ENCODE assay signal across 8 cellular contexts in genomic region chr11:65900125-65900898, GRCh38. TPM values are rescaled to one million over a fixed set of nuclear protein-coding genes. Genes with fewer than 3 reads are reported as not detected.
A peak's percentile ranks its signal among the peaks of the same experiment; 100 is the strongest.
DNase-seq lines count a peak whose midpoint lies in the region; ATAC-seq and TF ChIP-seq lines count a peak whose summit lies in the region.

FOSL1 (minus strand) TSS chr11:65900388; CDS start chr11:65900339, 49 bp downstream.

- in situ Hi-C loops in Panc1 (cut with HindIII; ENCODE audit: low pct_unique_long_range_greater_than_20kb, low sequenced_read_pairs): no loop called here

- no peaks in the 10 kb centered on the region for H3K9me3 Mint-ChIP-seq in CD4-positive, alpha-beta memory T cell
- no peaks in the 10 kb centered on the region for H3K9me3 Mint-ChIP-seq in activated T-helper 17 cell treated with anti-CD3 and anti-CD28 coated beads, Interleukin-2, amount 50 U/mL, for 72 hours
- peaks cover 4% of the 10 kb centered on the region for H3K9me3 Mint-ChIP-seq in nephron progenitor cell

- CTCF ChIA-PET in CD4-positive, alpha-beta memory T cell (lab: Charles Lee; ENCODE audit: partially characterized antibody): interaction anchor here (1.7 to 11.2 kb wide), 2 partner anchors 12 to 18 kb away, joined by 8 to 162 read pairs; partner anchors contain the start of genes C11orf68, CCDC85B and FIBP
- CTCF ChIA-PET in Panc1 (lab: Charles Lee): interaction anchor here (0.5 to 1.2 kb wide), 3 partner anchors 12 to 166 kb away, joined by 4 to 11 read pairs (median 8); partner anchors contain the start of gene FIBP

- H3K9me3 ChIP-seq in CD4-positive, alpha-beta memory T cell (ENCODE audit: control insufficient read depth in 1 of 2, low read length in 2 of 2): no peaks in the 10 kb centered on the region
- H3K9me3 ChIP-seq in Panc1 (ENCODE audit: control insufficient read depth, insufficient read depth, low read depth, low read length): no peaks in the 10 kb centered on the region

- H3K4me3 Mint-ChIP-seq in CD4-positive, alpha-beta memory T cell: peak within 1 kb of the TSS; percentile 57 to 84 (median 65)
- peak within 1 kb of the TSS; percentile 88 for H3K4me3 Mint-ChIP-seq in activated T-helper 17 cell treated with anti-CD3 and anti-CD28 coated beads, Interleukin-2, amount 50 U/mL, for 72 hours
- peak within 1 kb of the TSS; percentile 66 for H3K4me3 Mint-ChIP-seq in nephron progenitor cell

- TF ChIP-seq CTCF in Panc1 (IDR thresholded peaks at IDR 0.05): no peak
- no peak for TF ChIP-seq CTCF in nephron progenitor cell (IDR thresholded peaks at IDR 0.05)

- no peaks in the 10 kb centered on the region for H3K36me3 Mint-ChIP-seq in CD4-positive, alpha-beta memory T cell
- peaks cover 39% of the 10 kb centered on the region for H3K36me3 Mint-ChIP-seq in activated T-helper 17 cell treated with anti-CD3 and anti-CD28 coated beads, Interleukin-2, amount 50 U/mL, for 72 hours (ENCODE audit: low read depth)
- no peaks in the 10 kb centered on the region for H3K36me3 Mint-ChIP-seq in nephron progenitor cell (ENCODE audit: low read depth)

- H3K27me3 Mint-ChIP-seq in CD4-positive, alpha-beta memory T cell: peaks cover 0 to 1% of the 10 kb centered on the region in 2 donors
- no peaks in the 10 kb centered on the region for H3K27me3 Mint-ChIP-seq in activated T-helper 17 cell treated with anti-CD3 and anti-CD28 coated beads, Interleukin-2, amount 50 U/mL, for 72 hours
- peaks cover 97% of the 10 kb centered on the region for H3K27me3 Mint-ChIP-seq in nephron progenitor cell (ENCODE audit: low read depth, poor library complexity)

- intact Hi-C loops in CD4-positive, alpha-beta memory T cell (cut with micrococcal nuclease): loop anchor here (1.0 kb wide), 3 partner anchors 10 to 61 kb away; partner anchors contain the start of genes C11orf68, CCDC85B, DRAP1 and SART1
- intact Hi-C loops in Panc1 (cut with micrococcal nuclease; ENCODE audit: unreplicated experiment): no loop called here

- no peaks in the 10 kb centered on the region for H3K36me3 ChIP-seq in CD4-positive, alpha-beta memory T cell (ENCODE audit: insufficient read depth, low read length)
- no peaks in the 10 kb centered on the region; the same call in 1 of the 2 replicates for H3K36me3 ChIP-seq in Panc1 (ENCODE audit: control insufficient read depth, insufficient read depth, low read length)

- ATAC-seq in GM19372 (IDR thresholded peaks at IDR 0.05; ENCODE audit: low read depth, unreplicated experiment): peak; percentile 74
- peak; percentile 60 for ATAC-seq in HG03520 (IDR thresholded peaks at IDR 0.05; ENCODE audit: unreplicated experiment)
- peak; percentile 69 for ATAC-seq in Panc1
- ATAC-seq in activated T-helper 17 cell treated with anti-CD3 and anti-CD28 coated beads, Interleukin-2, amount 50 U/mL, for 72 hours (replicated peaks): peak; percentile 85

- peak; percentile 91 to 98 (median 92) for DNase-seq in CD4-positive, alpha-beta memory T cell
- DNase-seq in Panc1 (ENCODE audit: low read depth, low spot score) (no peak), fibroblast of peridontal ligament (ENCODE audit: extremely low read depth) (peak; percentile 92), nephron progenitor cell (peak; percentile 74)
- DNase-seq in stimulated activated naive CD4-positive, alpha-beta T cell treated with Interleukin-2 at 50 U/mL for 16 hours (lab: John Stamatoyannopoulos, UW): peak; percentile 94

- peak within 1 kb of the TSS; percentile 17 to 51 for H3K4me3 ChIP-seq in CD4-positive, alpha-beta memory T cell (ENCODE audit: low read length in 2 of 2)
- peak within 1 kb of the TSS; percentile 82 to 89 for H3K4me3 ChIP-seq in Panc1 (ENCODE audit: low read depth in 2 of 2, low read length in 2 of 2)

- H3K27ac Mint-ChIP-seq in CD4-positive, alpha-beta memory T cell: peak within 1 kb of the TSS; percentile 69 to 93 (median 88)
- peak within 1 kb of the TSS; percentile 91 for H3K27ac Mint-ChIP-seq in activated T-helper 17 cell treated with anti-CD3 and anti-CD28 coated beads, Interleukin-2, amount 50 U/mL, for 72 hours
- no peak within 1 kb of the TSS for H3K27ac Mint-ChIP-seq in nephron progenitor cell

- H3K4me1 ChIP-seq in CD4-positive, alpha-beta memory T cell (ENCODE audit: insufficient read depth, low read length): peaks cover 21% of the 10 kb centered on the region
- peaks cover 58% of the 10 kb centered on the region for H3K4me1 ChIP-seq in Panc1 (ENCODE audit: control insufficient read depth, insufficient read depth, low read length)

- H3K27me3 ChIP-seq in CD4-positive, alpha-beta memory T cell (ENCODE audit: insufficient read depth, low read length): peaks cover 4% of the 10 kb centered on the region
- H3K27me3 ChIP-seq in Panc1 (ENCODE audit: control insufficient read depth, insufficient read depth, low read length): no peaks in the 10 kb centered on the region

- POLR2A ChIA-PET in CD4-positive, alpha-beta memory T cell (lab: Charles Lee; ENCODE audit: partially characterized antibody): interaction anchor here (0.6 to 3.4 kb wide), 18 partner anchors 9 to 1122 kb away, joined by 3 to 97 read pairs (median 4); partner anchors contain the start of genes C11orf68, CCDC85B, CFL1 and DRAP1
- POLR2A ChIA-PET in Panc1 (lab: Charles Lee): interaction anchor here (0.6 to 3.4 kb wide), 11 partner anchors 10 to 1899 kb away, joined by 3 to 35 read pairs (median 3); partner anchors contain the start of genes CCDC85B and FIBP

- H3K4me1 Mint-ChIP-seq in CD4-positive, alpha-beta memory T cell: peaks cover 5 to 28% (median 7%) of the 10 kb centered on the region in 4 donors
- H3K4me1 Mint-ChIP-seq in activated T-helper 17 cell treated with anti-CD3 and anti-CD28 coated beads, Interleukin-2, amount 50 U/mL, for 72 hours: peaks cover 11% of the 10 kb centered on the region
- peaks cover 25% of the 10 kb centered on the region for H3K4me1 Mint-ChIP-seq in nephron progenitor cell

- BruUV-seq in Panc1 (replicated peaks; lab: Mats Ljungman, UMichigan): no TSS peak

- H3K27ac ChIP-seq in CD4-positive, alpha-beta memory T cell (ENCODE audit: low read depth, low read length): peak within 1 kb of the TSS; percentile 46
- peak within 1 kb of the TSS; percentile 99 for H3K27ac ChIP-seq in Panc1 (ENCODE audit: low read length)

RNA-seq across cellular contexts. Expression of gene FOSL1, which starts in this region (rescaled TPM):
- under 1 TPM; 0.39 to 0.79 TPM for total RNA-seq in CD4-positive, alpha-beta memory T cell
- polyA plus RNA-seq in CD4-positive, alpha-beta memory T cell: under 1 TPM in 1 of 2 donors, not detected in 1; 0.81 TPM
- total RNA-seq in Panc1 (2021; ENCODE audit: unreplicated experiment): 186 TPM
- polyA plus RNA-seq in Panc1 (2012; ENCODE audit: insufficient read length): 149 TPM
- total RNA-seq in activated T-helper 17 cell treated with anti-CD3 and anti-CD28 coated beads, Interleukin-2, amount 50 U/mL, for 72 hours: 10 to 100 TPM; 18.7 to 24.8 TPM

Comparison
In these comparisons a context has a peak if more than half of its experiments do, and no peak if none do; other contexts are left out.
1. RNA of gene FOSL1 (total RNA-seq): 186 TPM in Panc1 (single experiment) and 18.7 to 24.8 TPM in activated T-helper 17 cell treated with anti-CD3 and anti-CD28 coated beads, Interleukin-2, amount 50 U/mL, for 72 hours; 0.39 to 0.79 TPM in CD4-positive, alpha-beta memory T cell; every median in the first group is over 10 times any median in the second.
2. Peak in DNase-seq, H3K4me3 ChIP-seq and H3K27ac ChIP-seq in CD4-positive, alpha-beta memory T cell; RNA of the gene not detected or under 1 TPM.
3. Peak in every context shown above with its lines, with median percentiles within 50 percentile points of each other: H3K4me3 Mint-ChIP-seq and ATAC-seq.